Comparison of ENCODE assay signal across 26 cellular contexts in genomic region chr13:19056355-19056880, GRCh38.
"Had no signal": no experiment of that assay in that cellular context is flagged by ENCODE, and none has a peak within 500 bp of the region (broad histone marks: within the 10 kb centered on the region; RNA-seq: fewer than 3 reads in every experiment).

No MANE protein-coding gene starts in this region.

- H3K36me3 ChIP-seq: colonic mucosa, gastroesophageal sphincter, heart left ventricle, left ventricle myocardium inferior, lower lobe of right lung had no signal

- H3K27me3 ChIP-seq: colonic mucosa, foreskin keratinocyte, gastroesophageal sphincter, heart left ventricle, hepatocyte had no signal

- H3K27ac Mint-ChIP-seq: dendritic cell treated with granulocyte-macrophage colony-stimulating factor and Interleukin-4, amounts not matched to agents 40 ng/mL and 50 ng/mL, for 4 days; effector memory CD8-positive, alpha-beta T cell; endodermal cell; immature natural killer cell; memory B cell had no signal

- H3K4me1 Mint-ChIP-seq: endodermal cell, immature natural killer cell, memory B cell had no signal

- H3K9me3 ChIP-seq: colonic mucosa, lower lobe of right lung had no signal

- H3K27me3 Mint-ChIP-seq: dendritic cell treated with granulocyte-macrophage colony-stimulating factor and Interleukin-4, amounts not matched to agents 40 ng/mL and 50 ng/mL, for 4 days; effector memory CD8-positive, alpha-beta T cell had no signal

- H3K27ac ChIP-seq: colonic mucosa, epithelial cell of prostate, foreskin keratinocyte, gastroesophageal sphincter, heart left ventricle, hepatocyte, left ventricle myocardium inferior, lower lobe of right lung had no signal

- DNase-seq: colonic mucosa; cortex of kidney; effector CD8-positive, alpha-beta T cell; effector memory CD8-positive, alpha-beta T cell; endodermal cell; erythroblast; foreskin keratinocyte; heart left ventricle; hypothalamus; immature natural killer cell; islet precursor cell; kidney; kidney glomerular epithelial cell; left colon; left ventricle myocardium inferior; lower lobe of right lung; mammary epithelial cell; mesendoderm; midbrain had no signal

- H3K4me1 ChIP-seq: colonic mucosa, foreskin keratinocyte, gastroesophageal sphincter, heart left ventricle, left ventricle myocardium inferior, lower lobe of right lung had no signal

- H3K4me3 ChIP-seq: colonic mucosa, gastroesophageal sphincter, heart left ventricle, hepatocyte, left ventricle myocardium inferior, lower lobe of right lung had no signal

- H3K4me3 Mint-ChIP-seq: dendritic cell treated with granulocyte-macrophage colony-stimulating factor and Interleukin-4, amounts not matched to agents 40 ng/mL and 50 ng/mL, for 4 days; effector memory CD8-positive, alpha-beta T cell; endodermal cell; immature natural killer cell; memory B cell had no signal

- ATAC-seq: effector memory CD8-positive, alpha-beta T cell; esophagus mucosa; foreskin keratinocyte; gastroesophageal sphincter; heart left ventricle; left colon; left lobe of liver; lower lobe of right lung had no signal
